Comparison of ENCODE assay signal across 8 cellular contexts in genomic region chr1:52056937-52057231, GRCh38. TPM values are rescaled to one million over a fixed set of nuclear protein-coding genes. Genes with fewer than 3 reads are reported as not detected.
A peak's percentile ranks its signal among the peaks of the same experiment; 100 is the strongest.
DNase-seq lines count a peak whose midpoint lies in the region; ATAC-seq and TF ChIP-seq lines count a peak whose summit lies in the region.

No MANE protein-coding gene starts in this region.

- peak overlapping the region; percentile 68 for H3K4me3 ChIP-seq in NB4 (ENCODE audit: low read depth, low read length)
- peak overlapping the region; percentile 76 for H3K4me3 ChIP-seq in rectal smooth muscle tissue (ENCODE audit: low read length)

- intact Hi-C loops in left colon (cut with DNase I, micrococcal nuclease) = no loop called here

- peaks cover 13% of the 10 kb centered on the region for H3K4me1 ChIP-seq in rectal smooth muscle tissue (ENCODE audit: control insufficient read depth, insufficient read depth, low read length)

- peaks cover 65% of the 10 kb centered on the region for H3K4me1 Mint-ChIP-seq in activated naive CD4-positive, alpha-beta T cell treated with anti-CD3 and anti-CD28 coated beads, Interleukin-2, amount 50 U/mL, for 24 hours

- H3K9ac ChIP-seq in rectal smooth muscle tissue (ENCODE audit: low read length) = peak overlapping the region; percentile 16

- H3K36me3 ChIP-seq in rectal smooth muscle tissue (ENCODE audit: control insufficient read depth, insufficient read depth, low read length) = peaks cover 7% of the 10 kb centered on the region

- H3K27me3 Mint-ChIP-seq in activated naive CD4-positive, alpha-beta T cell treated with anti-CD3 and anti-CD28 coated beads, Interleukin-2, amount 50 U/mL, for 24 hours = no peaks in the 10 kb centered on the region

- TF ChIP-seq POLR2A in NB4 (IDR thresholded peaks at IDR 0.05; ENCODE audit: extremely low read depth, insufficient read length) = no peak

- no peak for TF ChIP-seq CTCF in NB4 (IDR thresholded peaks at IDR 0.05; ENCODE audit: low read depth, low read length)

- H3K4me3 Mint-ChIP-seq in activated naive CD4-positive, alpha-beta T cell treated with anti-CD3 and anti-CD28 coated beads, Interleukin-2, amount 50 U/mL, for 24 hours = peak overlapping the region; percentile 97

- H3K27ac Mint-ChIP-seq in activated naive CD4-positive, alpha-beta T cell treated with anti-CD3 and anti-CD28 coated beads, Interleukin-2, amount 50 U/mL, for 24 hours = peak overlapping the region; percentile 99

- peak overlapping the region; percentile 98 for H3K27ac ChIP-seq in epithelial cell of prostate
- H3K27ac ChIP-seq in rectal smooth muscle tissue (ENCODE audit: low read depth, low read length) = no peak overlapping the region

- DNase-seq in activated naive CD4-positive, alpha-beta T cell treated with Interleukin-2 at 50 U/mL for 16 hours = no peak
- DNase-seq in NB4 (ENCODE audit: low read depth) (no peak), epithelial cell of prostate (ENCODE audit: low read depth, low spot score) (no peak), left colon (no peak), occipital lobe (lab: John Stamatoyannopoulos, UW) (no peak), MV-4-11 (lab: John Stamatoyannopoulos, UW) (no peak)

- H3K27me3 ChIP-seq in rectal smooth muscle tissue (ENCODE audit: control insufficient read depth, insufficient read depth, low read length) = no peaks in the 10 kb centered on the region

- no peaks in the 10 kb centered on the region for H3K9me3 Mint-ChIP-seq in activated naive CD4-positive, alpha-beta T cell treated with anti-CD3 and anti-CD28 coated beads, Interleukin-2, amount 50 U/mL, for 24 hours

- no peak for ATAC-seq in left colon

- H3K36me3 Mint-ChIP-seq in activated naive CD4-positive, alpha-beta T cell treated with anti-CD3 and anti-CD28 coated beads, Interleukin-2, amount 50 U/mL, for 24 hours = peaks cover 10% of the 10 kb centered on the region

RNA-seq across cellular contexts. Expression of gene BTF3L4, which starts 0.8 kb away (rescaled TPM):
- total RNA-seq in left colon = 10 to 100 TPM; 19.1 to 20.9 TPM
- 178 TPM for total RNA-seq in occipital lobe

RNA-seq across cellular contexts. Expression of gene TXNDC12, which starts 1.9 kb away (rescaled TPM):
- total RNA-seq in left colon = 10 to 100 TPM; 43.9 to 46.8 TPM
- total RNA-seq in occipital lobe = 15.3 TPM

RNA-seq across cellular contexts. Expression of gene KTI12, which starts 23.3 kb away (rescaled TPM):
- total RNA-seq in left colon = 1 to 10 TPM; 5.2 to 7.7 TPM
- total RNA-seq in occipital lobe = 10.5 TPM
